16 cellular contexts compared by ENCODE assay signal in the genomic region with DNA sequence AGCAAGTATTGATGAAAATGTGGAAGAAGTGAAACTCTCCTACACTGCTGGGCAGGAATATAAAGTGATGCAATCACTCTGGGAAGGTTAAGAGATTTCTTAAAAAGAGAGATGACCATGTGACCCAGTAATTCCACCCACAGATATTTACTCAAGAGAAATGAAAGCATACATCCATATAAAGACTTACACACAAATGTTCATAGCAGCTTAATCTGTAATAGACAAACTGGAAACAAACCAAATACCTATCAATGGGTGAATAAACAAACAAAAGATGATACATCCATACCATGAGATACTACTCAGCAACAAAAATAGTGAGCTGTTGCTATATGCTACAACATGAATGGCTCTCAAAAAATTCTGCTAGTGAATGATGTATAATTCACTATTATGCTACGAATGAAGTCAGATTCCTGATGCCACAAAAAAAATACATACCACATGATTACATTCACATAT.
DNase-seq lines count a peak whose midpoint lies in the region; ATAC-seq and TF ChIP-seq lines count a peak whose summit lies in the region.
"Had no signal": no experiment of that assay in that cellular context is flagged by ENCODE, and none has a peak within 500 bp of the region (broad histone marks: within the 10 kb centered on the region; RNA-seq: fewer than 3 reads in every experiment).

No MANE protein-coding gene starts in this region.

- no peak overlapping the region for H2BK15ac ChIP-seq in IMR-90 (ENCODE audit: low read depth, low read length)

- no peak overlapping the region for H3K4me3 Mint-ChIP-seq in activated CD4-positive, alpha-beta memory T cell treated with anti-CD3 and anti-CD28 coated beads, Interleukin-2, amount 10 ng/mL, durations not matched to agents 7 days and 5 days
- H3K4me3 Mint-ChIP-seq: CD14-positive monocyte had no signal

- H3K79me1 ChIP-seq in IMR-90 (ENCODE audit: low read depth in 1 of 2, low read length in 2 of 2): peaks cover 15 to 45% of the 10 kb centered on the region in 2 experiments

- no peak overlapping the region for H2BK20ac ChIP-seq in IMR-90 (ENCODE audit: low read depth, low read length)

- DNase-seq in AG09309 (ENCODE audit: low read depth): peak; percentile 28
- DNase-seq in IMR-90: peak; percentile 98
- DNase-seq in astrocyte of the spinal cord (ENCODE audit: low read depth, low spot score): peak; percentile 86
- peak; percentile 19 for DNase-seq in kidney epithelial cell (ENCODE audit: low read depth)
- no peak for DNase-seq in hepatocyte (ENCODE audit: low spot score)
- no peak for DNase-seq in GM10266 (ENCODE audit: extremely low spot score)
- DNase-seq in activated CD4-positive, alpha-beta memory T cell treated with anti-CD3 and anti-CD28 coated beads, Interleukin-2, amount 10 ng/mL, durations not matched to agents 7 days and 5 days: no peak
- DNase-seq: activated CD4-positive, alpha-beta T cell treated with anti-CD3 and anti-CD28 coated beads for 48 hours; colonic mucosa; hypothalamus; NCI-H1092 treated with DMSO at 0.1 percent for 48 hours; NCI-H526; transverse colon had no signal

- H2BK5ac ChIP-seq in IMR-90 (ENCODE audit: low read depth, low read length, poor library complexity, severe bottlenecking): peak overlapping the region; percentile 91

- intact Hi-C loops in IMR-90 (cut with micrococcal nuclease): no loop called here

- no peak overlapping the region for H3K27ac Mint-ChIP-seq in activated CD4-positive, alpha-beta memory T cell treated with anti-CD3 and anti-CD28 coated beads, Interleukin-2, amount 10 ng/mL, durations not matched to agents 7 days and 5 days
- H3K27ac Mint-ChIP-seq: activated T-helper 2 cell treated with anti-CD3 and anti-CD28 coated beads, Interferon-gamma antibody, Interleukin-2, Interleukin-4, amounts not matched to agents 10 μg/mL and 5 μg/mL and 100 μg/mL, durations not matched to agents 14 hours and 24 hours and 36 hours; CD14-positive monocyte had no signal

- TF ChIP-seq CTCF in AG09309 (IDR thresholded peaks at IDR 0.05; ENCODE audit: control insufficient read depth, insufficient read depth, low read depth, low read length, missing control alignments) (no peak), IMR-90 (conservative IDR thresholded peaks at IDR 0.05; ENCODE audit: low read depth, low read length) (no peak), astrocyte of the spinal cord (IDR thresholded peaks at IDR 0.05; ENCODE audit: low read depth, low read length) (no peak), kidney epithelial cell (IDR thresholded peaks at IDR 0.05; ENCODE audit: insufficient read depth, low read length, poor library complexity, severe bottlenecking) (no peak), hepatocyte (IDR thresholded peaks at IDR 0.05; ENCODE audit: poor library complexity) (no peak), GM10266 (IDR thresholded peaks at IDR 0.05; ENCODE audit: control insufficient read depth, insufficient read depth, low read depth, missing control alignments) (no peak)

- H4K8ac ChIP-seq in IMR-90 (ENCODE audit: low read depth in 2 of 2, low read length in 2 of 2): peak overlapping the region; percentile 48 to 69; a peak in 1 of 4 replicates

- H3K27me3 Mint-ChIP-seq in activated CD4-positive, alpha-beta memory T cell treated with anti-CD3 and anti-CD28 coated beads, Interleukin-2, amount 10 ng/mL, durations not matched to agents 7 days and 5 days: no peaks in the 10 kb centered on the region

- no peak overlapping the region for H4K5ac ChIP-seq in IMR-90 (ENCODE audit: low read depth, low read length)

- no peak overlapping the region for H3K18ac ChIP-seq in IMR-90 (ENCODE audit: low read depth, low read length)

- ATAC-seq in IMR-90 (ENCODE audit: low read depth) (peak; percentile 85), GM21447 (IDR thresholded peaks at IDR 0.05; ENCODE audit: unreplicated experiment) (no peak)

- in situ Hi-C loops in IMR-90 (cut with MboI; ENCODE audit: low sequenced_read_pairs): no loop called here
- in situ Hi-C loops in astrocyte of the spinal cord (cut with HindIII; ENCODE audit: low sequenced_read_pairs): no loop called here

- H3K27me3 ChIP-seq in IMR-90 (ENCODE audit: control insufficient read depth, insufficient read depth, low read length) (no peaks in the 10 kb centered on the region), kidney epithelial cell (ENCODE audit: control insufficient read depth, insufficient read depth, low read length) (no peaks in the 10 kb centered on the region), hepatocyte (no peaks in the 10 kb centered on the region)
- H3K27me3 ChIP-seq: colonic mucosa, transverse colon had no signal

- H2AFZ ChIP-seq in IMR-90 (replicated peaks; ENCODE audit: low read length, poor library complexity): no peak overlapping the region
- H2AFZ ChIP-seq in hepatocyte: no peak overlapping the region

- 0 out of 2 replicates have a peak overlapping the region, but pooled peaks have one; percentile 66 for H2BK120ac ChIP-seq in IMR-90 (ENCODE audit: low read depth, low read length)

- peaks cover 17% of the 10 kb centered on the region for H3K9me1 ChIP-seq in IMR-90 (ENCODE audit: insufficient read depth, low read length)

- H3K4me1 ChIP-seq in IMR-90 (ENCODE audit: control insufficient read depth, insufficient read depth, low read length) (peaks cover 15% of the 10 kb centered on the region), hepatocyte (ENCODE audit: insufficient read depth) (no peaks in the 10 kb centered on the region)
- H3K4me1 ChIP-seq: colonic mucosa had no signal

- BruUV-seq in IMR-90 (replicated peaks; lab: Mats Ljungman, UMichigan): no TSS peak

- H3K36me3 ChIP-seq in IMR-90 (ENCODE audit: control insufficient read depth, insufficient read depth, low read length) (no peaks in the 10 kb centered on the region), kidney epithelial cell (ENCODE audit: control insufficient read depth, insufficient read depth, low read length) (no peaks in the 10 kb centered on the region), hepatocyte (replicated peaks; ENCODE audit: insufficient read depth, low read depth) (no peaks in the 10 kb centered on the region)
- H3K36me3 ChIP-seq: colonic mucosa, transverse colon had no signal

- no peak overlapping the region for H3K4ac ChIP-seq in IMR-90 (ENCODE audit: low read depth, low read length)

- no peaks in the 10 kb centered on the region for H3K9me2 ChIP-seq in hepatocyte (replicated peaks; ENCODE audit: insufficient read depth)

- no peak overlapping the region for H2AK9ac ChIP-seq in IMR-90 (replicated peaks; ENCODE audit: low read depth, low read length, poor library complexity)

- no peak overlapping the region for H3K56ac ChIP-seq in IMR-90 (ENCODE audit: extremely low read depth, insufficient read depth, low read length)

- POLR2A ChIA-PET in IMR-90 (lab: Charles Lee; ENCODE audit: unreplicated experiment): no interaction called here
- POLR2A ChIA-PET in activated CD4-positive, alpha-beta memory T cell treated with anti-CD3 and anti-CD28 coated beads, Interleukin-2, amount 10 ng/mL, durations not matched to agents 7 days and 5 days (lab: Charles Lee): no interaction called here

- no peak overlapping the region for H2AK5ac ChIP-seq in IMR-90 (ENCODE audit: low read depth, low read length)

- WGBS in IMR-90 (ENCODE audit: extremely low coverage in 2 of 2, insufficient read length in 1 of 2), 2 experiments: no CpG with 5 or more reads among the region's 1 CpG
- WGBS in hepatocyte (ENCODE audit: low lambda C conversion rate, missing lambda C conversion rate): 100% methylated on average over 1 of the region's 1 CpG

- dilution Hi-C loops in IMR-90 (cut with HindIII; ENCODE audit: low sequenced_read_pairs, unreplicated experiment): no loop called here

- no peak; the same call in 1 of the 2 replicates for TF ChIP-seq POLR2A in IMR-90 (IDR thresholded peaks at IDR 0.05; ENCODE audit: low read depth, low read length)

- H3K4me3 ChIP-seq in AG09309 (ENCODE audit: control insufficient read depth, low read depth, low read length) (no peak overlapping the region), IMR-90 (ENCODE audit: insufficient read depth, low read depth, low read length) (no peak overlapping the region), astrocyte of the spinal cord (ENCODE audit: low read depth, low read length) (no peak overlapping the region), kidney epithelial cell (ENCODE audit: low read depth, low read length) (no peak overlapping the region), hepatocyte (no peak overlapping the region)
- H3K4me3 ChIP-seq: colonic mucosa, transverse colon had no signal

- peaks cover 3% of the 10 kb centered on the region for H3K9me3 Mint-ChIP-seq in activated CD4-positive, alpha-beta memory T cell treated with anti-CD3 and anti-CD28 coated beads, Interleukin-2, amount 10 ng/mL, durations not matched to agents 7 days and 5 days
- H3K9me3 Mint-ChIP-seq: activated T-helper 2 cell treated with anti-CD3 and anti-CD28 coated beads, Interferon-gamma antibody, Interleukin-2, Interleukin-4, amounts not matched to agents 10 μg/mL and 5 μg/mL and 100 μg/mL, durations not matched to agents 14 hours and 24 hours and 36 hours had no signal

- no peak overlapping the region for H4K91ac ChIP-seq in IMR-90 (ENCODE audit: insufficient read depth, low read depth, low read length)

- H4K20me1 ChIP-seq in IMR-90 (ENCODE audit: insufficient read depth, low read length) (no peaks in the 10 kb centered on the region), hepatocyte (ENCODE audit: insufficient read depth, poor library complexity, severe bottlenecking) (no peaks in the 10 kb centered on the region)

- H3K9me3 ChIP-seq in IMR-90 (ENCODE audit: control insufficient read depth, insufficient read depth, low read length): no peaks in the 10 kb centered on the region
- peaks cover 4% of the 10 kb centered on the region for H3K9me3 ChIP-seq in hepatocyte (ENCODE audit: low read depth)
- H3K9me3 ChIP-seq: colonic mucosa, transverse colon had no signal

- no peak overlapping the region for H3K14ac ChIP-seq in IMR-90 (replicated peaks; ENCODE audit: low read depth, low read length)

- H3K4me2 ChIP-seq in IMR-90 (ENCODE audit: low read depth, low read length) (peak overlapping the region; percentile 82; the same call in 1 of the 2 replicates), hepatocyte (no peak overlapping the region)

- no peaks in the 10 kb centered on the region for H3K4me1 Mint-ChIP-seq in activated CD4-positive, alpha-beta memory T cell treated with anti-CD3 and anti-CD28 coated beads, Interleukin-2, amount 10 ng/mL, durations not matched to agents 7 days and 5 days
- H3K4me1 Mint-ChIP-seq: CD14-positive monocyte had no signal

- H3K23ac ChIP-seq in IMR-90 (ENCODE audit: low read depth, low read length): no peak overlapping the region

- no peak overlapping the region for H3K27ac ChIP-seq in IMR-90 (ENCODE audit: insufficient read depth, low read length)
- no peak overlapping the region for H3K27ac ChIP-seq in hepatocyte
- H3K27ac ChIP-seq: colonic mucosa, transverse colon had no signal

- H3K79me2 ChIP-seq in hepatocyte: peaks cover 32% of the 10 kb centered on the region

- no peak for TF ChIP-seq RAD21 in IMR-90 (IDR thresholded peaks at IDR 0.05; ENCODE audit: low read length)

- CTCF ChIA-PET in IMR-90 (lab: Yijun Ruan, JAX): no interaction called here
- CTCF ChIA-PET in activated CD4-positive, alpha-beta memory T cell treated with anti-CD3 and anti-CD28 coated beads, Interleukin-2, amount 10 ng/mL, durations not matched to agents 7 days and 5 days (lab: Charles Lee): no interaction called here

- no peak overlapping the region for H3K9ac ChIP-seq in IMR-90 (ENCODE audit: low read depth, low read length)

- H3K36me3 Mint-ChIP-seq in activated CD4-positive, alpha-beta memory T cell treated with anti-CD3 and anti-CD28 coated beads, Interleukin-2, amount 10 ng/mL, durations not matched to agents 7 days and 5 days (ENCODE audit: low read depth): no peaks in the 10 kb centered on the region
- H3K36me3 Mint-ChIP-seq: CD14-positive monocyte had no signal

Comparison
In these comparisons a context has a peak if more than half of its experiments do, and no peak if none do; other contexts are left out.
1. DNase-seq: peak in AG09309 (single experiment), IMR-90 (single experiment), astrocyte of the spinal cord (single experiment) and kidney epithelial cell (single experiment); none in hepatocyte (single experiment), GM10266 (single experiment) and activated CD4-positive, alpha-beta memory T cell treated with anti-CD3 and anti-CD28 coated beads, Interleukin-2, amount 10 ng/mL, durations not matched to agents 7 days and 5 days (single experiment).